In the genomic region with DNA sequence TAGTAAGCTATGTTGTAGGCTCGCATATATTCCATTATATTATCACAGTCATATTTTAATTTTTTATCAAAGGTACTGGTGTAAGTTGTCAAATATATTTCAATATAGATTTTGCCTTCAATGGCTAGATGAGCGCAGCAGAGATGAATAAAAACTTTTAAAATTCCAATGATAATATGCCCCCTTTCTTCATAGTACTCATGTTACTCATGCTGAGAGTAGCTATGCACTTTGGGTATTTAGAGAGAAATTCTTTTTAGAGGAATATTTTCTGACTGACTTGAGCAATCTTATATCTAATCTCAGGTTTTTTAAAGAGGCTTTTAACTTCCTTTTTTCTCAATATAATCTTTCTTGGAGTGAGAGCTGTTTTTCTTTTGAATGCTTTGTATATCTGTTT, we compare ENCODE assay signal across 22 cellular contexts. TPM values are rescaled to one million over a fixed set of nuclear protein-coding genes. Genes with fewer than 3 reads are reported as not detected.
A peak's percentile ranks its signal among the peaks of the same experiment; 100 is the strongest.
DNase-seq lines count a peak whose midpoint lies in the region; ATAC-seq and TF ChIP-seq lines count a peak whose summit lies in the region.
"Had no signal": no experiment of that assay in that cellular context is flagged by ENCODE, and none has a peak within 500 bp of the region (broad histone marks: within the 10 kb centered on the region; RNA-seq: fewer than 3 reads in every experiment).

No MANE protein-coding gene starts in this region.

- no peak for TF ChIP-seq CTCF in mesothelial cell of epicardium (IDR thresholded peaks at IDR 0.05; ENCODE audit: unreplicated experiment)

- H3K27me3 Mint-ChIP-seq in mesothelial cell of epicardium (ENCODE audit: low read depth) = no peaks in the 10 kb centered on the region
- H3K27me3 Mint-ChIP-seq: CD4-positive, alpha-beta T cell; IgD-negative memory B cell had no signal

- no peak for ATAC-seq in GM21619 (IDR thresholded peaks at IDR 0.05; ENCODE audit: unreplicated experiment)
- ATAC-seq: A549 had no signal

- DNase-seq in EH (ENCODE audit: low read depth) (peak; percentile 16), HS-27A (ENCODE audit: low read depth) (peak; percentile 3), amniotic epithelial cell (ENCODE audit: low read depth) (peak; percentile 56), mesothelial cell of epicardium (ENCODE audit: low spot score in 2 of 2, unreplicated experiment in 2 of 2) (no peak), NCI-H345 treated with DMSO at 0.1 percent for 48 hours (lab: John Stamatoyannopoulos, UW; ENCODE audit: unreplicated experiment) (no peak)
- no peak for DNase-seq in effector CD8-positive, alpha-beta T cell (lab: John Stamatoyannopoulos, UW)
- DNase-seq: AML-193; CD4-positive, alpha-beta T cell; GM23248; H7; NCI-H1092 treated with DMSO at 0.1 percent for 48 hours; NCI-H1436 treated with DMSO at 0.1 percent for 48 hours; NCI-H1930; NCI-H2107; NCI-H446; NCI-H526; NCI-H82; Right ventricle myocardium superior; RPMI8226 had no signal

- peaks cover 25% of the 10 kb centered on the region for H3K36me3 Mint-ChIP-seq in mesothelial cell of epicardium

- H3K4me1 Mint-ChIP-seq in mesothelial cell of epicardium = peaks cover 38% of the 10 kb centered on the region

- peak overlapping the region; percentile 50 for H3K27ac Mint-ChIP-seq in mesothelial cell of epicardium
- H3K27ac Mint-ChIP-seq: CD4-positive, alpha-beta T cell had no signal

- H3K4me3 Mint-ChIP-seq in mesothelial cell of epicardium = no peak overlapping the region
- H3K4me3 Mint-ChIP-seq: CD4-positive, alpha-beta T cell had no signal

- H3K9me3 Mint-ChIP-seq in mesothelial cell of epicardium = peaks cover 11% of the 10 kb centered on the region

RNA-seq across cellular contexts. Expression of gene ZNF254, which starts 11.4 kb away (rescaled TPM):
- total RNA-seq in mesothelial cell of epicardium = 33.9 to 35.7 TPM (median 35.5 TPM) in 3 replicates

Comparison
In these comparisons a context has a peak if more than half of its experiments do, and no peak if none do; other contexts are left out.
1. DNase-seq: peak in EH (single experiment), HS-27A (single experiment) and amniotic epithelial cell (single experiment); none in mesothelial cell of epicardium (0 of 2), NCI-H345 treated with DMSO at 0.1 percent for 48 hours (single experiment) and effector CD8-positive, alpha-beta T cell (single experiment).